In genomic region chr10:73875139-73875475, GRCh38 we compare ENCODE assay signal across 8 cellular contexts. TPM values are rescaled to one million over a fixed set of nuclear protein-coding genes. Genes with fewer than 3 reads are reported as not detected.
DNase-seq lines count a peak whose midpoint lies in the region; ATAC-seq and TF ChIP-seq lines count a peak whose summit lies in the region.

No MANE protein-coding gene starts in this region.

- TF ChIP-seq CTCF in HL-60 (IDR thresholded peaks at IDR 0.05; ENCODE audit: insufficient read depth, low read length) (no peak), astrocyte of the spinal cord (IDR thresholded peaks at IDR 0.05; ENCODE audit: low read depth, low read length) (no peak), mucosa of descending colon (IDR thresholded peaks at IDR 0.05) (no peak)

- peaks cover 33% of the 10 kb centered on the region for H3K4me1 ChIP-seq in mucosa of descending colon (ENCODE audit: low read depth)

- H3K27me3 ChIP-seq in HL-60 (ENCODE audit: insufficient read depth, poor library complexity, severe bottlenecking) = no peaks in the 10 kb centered on the region

- H3K4me3 ChIP-seq in HL-60 (replicated peaks; ENCODE audit: insufficient read depth, low read length) = peak overlapping the region; percentile 63; the same call in 1 of the 2 replicates
- peak overlapping the region; percentile 50 for H3K4me3 ChIP-seq in astrocyte of the spinal cord (ENCODE audit: low read depth, low read length)
- peak overlapping the region; percentile 19 for H3K4me3 ChIP-seq in mucosa of descending colon

- H3K36me3 ChIP-seq in mucosa of descending colon (ENCODE audit: low read depth) = no peaks in the 10 kb centered on the region

- intact Hi-C loops in mucosa of descending colon (cut with DNase I, micrococcal nuclease) = no loop called here

- in situ Hi-C loops in astrocyte of the spinal cord (cut with HindIII; ENCODE audit: low sequenced_read_pairs) = no loop called here

- H3K27ac ChIP-seq in HL-60 (replicated peaks) = peak overlapping the region; percentile 80

- peak in 2 of 3 experiments; percentile 12 to 18 for DNase-seq in stimulated activated CD4-positive, alpha-beta T cell treated with anti-CD3 and anti-CD28 coated beads, TNF-alpha, amount 100 ng/mL, for 4 hours (ENCODE audit: low read depth in 3 of 3)
- DNase-seq in stimulated activated CD4-positive, alpha-beta T cell treated with anti-CD3 and anti-CD28 coated beads, Interleukin-2, amount 100 ng/mL, for 48 hours = no peak
- DNase-seq in HL-60 (ENCODE audit: low read depth in 1 of 2, low spot score in 1 of 2) = no peak
- DNase-seq in astrocyte of the spinal cord (ENCODE audit: low read depth, low spot score) = no peak
- no peak for DNase-seq in mucosa of descending colon
- no peak for DNase-seq in DMS79 treated with DMSO at 0.1 percent for 48 hours (lab: John Stamatoyannopoulos, UW)
- DNase-seq in NCI-H1694 (lab: John Stamatoyannopoulos, UW) = no peak
- no peak for DNase-seq in glomerular visceral epithelial cell (ENCODE audit: extremely low spot score)

- no peak for ATAC-seq in mucosa of descending colon

- no peaks in the 10 kb centered on the region for H3K9me3 ChIP-seq in mucosa of descending colon

RNA-seq across cellular contexts. Expression of gene CAMK2G, which starts 0.8 kb away (rescaled TPM):
- total RNA-seq in mucosa of descending colon = 100 to 1,000 TPM in 1 of 3 donors, 10 to 100 TPM in 2; 53.5 to 141 (median 57.2) TPM

RNA-seq across cellular contexts. Expression of gene PLAU, which starts 35.8 kb away (rescaled TPM):
- 10 to 100 TPM in 1 of 3 donors, 1 to 10 TPM in 2; 4.6 to 10.3 (median 5.8) TPM for total RNA-seq in mucosa of descending colon

Comparison
In these comparisons a context has a peak if more than half of its experiments do, and no peak if none do; other contexts are left out.
1. DNase-seq: peak in stimulated activated CD4-positive, alpha-beta T cell treated with anti-CD3 and anti-CD28 coated beads, TNF-alpha, amount 100 ng/mL, for 4 hours (2 of 3); none in stimulated activated CD4-positive, alpha-beta T cell treated with anti-CD3 and anti-CD28 coated beads, Interleukin-2, amount 100 ng/mL, for 48 hours (0 of 2), HL-60 (0 of 2), astrocyte of the spinal cord (single experiment), mucosa of descending colon (0 of 3), DMS79 treated with DMSO at 0.1 percent for 48 hours (single experiment), NCI-H1694 (single experiment) and glomerular visceral epithelial cell (single experiment).
2. Peak in every context shown above with its lines, with median percentiles within 50 percentile points of each other: H3K4me3 ChIP-seq.